In genomic region chr10:88272186-88272585, GRCh38 we compare ENCODE assay signal across 18 cellular contexts.
DNase-seq lines count a peak whose midpoint lies in the region; ATAC-seq, FAIRE-seq and TF ChIP-seq lines count a peak whose summit lies in the region.
"Had no signal": no experiment of that assay in that cellular context is flagged by ENCODE, and none has a peak within 500 bp of the region (broad histone marks: within the 10 kb centered on the region; RNA-seq: fewer than 3 reads in every experiment).

No MANE protein-coding gene starts in this region.

- no peaks in the 10 kb centered on the region for H3K36me3 Mint-ChIP-seq in activated T-cell treated with anti-CD3 and anti-CD28 coated beads, Interleukin-2, amount 50 U/mL, for 72 hours (ENCODE audit: insufficient read depth in 2 of 2)
- no peaks in the 10 kb centered on the region for H3K36me3 Mint-ChIP-seq in chondrocyte (ENCODE audit: low read depth)

- intact Hi-C loops in GM12878 (cut with micrococcal nuclease; ENCODE audit: unreplicated experiment): loop anchor here (5.0 kb wide), 1 partner anchor 280 kb away; no protein-coding TSS in a partner anchor
- intact Hi-C loops in left lung (cut with DNase I): no loop called here
- intact Hi-C loops in uterus (cut with DNase I; ENCODE audit: low total_unique reads): no loop called here

- DNase-seq in activated T-cell treated with anti-CD3 and anti-CD28 coated beads, Interleukin-2, amount 50 U/mL, for 72 hours: no peak
- no peak for DNase-seq in activated T-cell treated with anti-CD3 and anti-CD28 coated beads, Interleukin-2, amount 50 U/mL, for 1 hour
- DNase-seq in GM12878 (ENCODE audit: low read depth, low spot score): no peak
- no peak for DNase-seq in smooth muscle cell (lab: John Stamatoyannopoulos, UW; ENCODE audit: unreplicated experiment)
- DNase-seq in left lung: no peak
- DNase-seq in chondrocyte (ENCODE audit: low spot score): no peak
- no peak for DNase-seq in uterus
- DNase-seq: activated CD4-positive, CD25-positive, alpha-beta regulatory T cell treated with anti-CD3 and anti-CD28 coated beads, Interleukin-2, amount 50 U/mL, for 72 hours; effector CD4-positive, alpha-beta T cell; heart right ventricle; NCI-H1092; NCI-H510A treated with DMSO at 0.1 percent for 48 hours; ovary; right lobe of liver; Right ventricle myocardium superior had no signal

- peak overlapping the region; percentile 81 for H3K4me2 ChIP-seq in KMS-11
- H3K4me2 ChIP-seq in GM12878 (ENCODE audit: control insufficient read depth, insufficient read depth): peak overlapping the region; percentile 95
- H3K4me2 ChIP-seq in smooth muscle cell: peak overlapping the region; percentile 53

- peaks cover 0 to 2% of the 10 kb centered on the region in 2 donors for H3K9me3 Mint-ChIP-seq in activated T-cell treated with anti-CD3 and anti-CD28 coated beads, Interleukin-2, amount 50 U/mL, for 72 hours
- no peaks in the 10 kb centered on the region for H3K9me3 Mint-ChIP-seq in chondrocyte (ENCODE audit: low read depth)

- H3K4me1 ChIP-seq in KMS-11 (ENCODE audit: low read depth, poor library complexity, severe bottlenecking) (peaks cover 78% of the 10 kb centered on the region), GM12878 (ENCODE audit: control insufficient read depth, insufficient read depth, low read length) (peaks cover 38% of the 10 kb centered on the region), smooth muscle cell (ENCODE audit: low read depth) (peaks cover 5% of the 10 kb centered on the region), left lung (peaks cover 8 to 23% of the 10 kb centered on the region in 2 donors), uterus (no peaks in the 10 kb centered on the region)
- H3K4me1 ChIP-seq: right lobe of liver had no signal

- no peaks in the 10 kb centered on the region for H3K27me3 ChIP-seq in KMS-11 (ENCODE audit: insufficient read depth, low read depth)
- no peaks in the 10 kb centered on the region for H3K27me3 ChIP-seq in GM12878 (replicated peaks in 1 of 2; ENCODE audit: control insufficient read depth in 2 of 2, insufficient read depth in 2 of 2, low read length in 1 of 2)
- H3K27me3 ChIP-seq in smooth muscle cell (ENCODE audit: low read depth): no peaks in the 10 kb centered on the region
- no peaks in the 10 kb centered on the region for H3K27me3 ChIP-seq in left lung
- no peaks in the 10 kb centered on the region for H3K27me3 ChIP-seq in uterus
- H3K27me3 ChIP-seq: heart right ventricle, ovary, right lobe of liver had no signal

- CTCF ChIA-PET in GM12878 (lab: Yijun Ruan, JAX): interaction anchor here (0.8 to 2.5 kb wide), 4 partner anchors 12 to 159 kb away, joined by 3 to 26 read pairs (median 6); no protein-coding TSS in a partner anchor

- no TSS peak for BruUV-seq in GM12878 (replicated peaks; lab: Mats Ljungman, UMichigan)

- peaks cover 44% of the 10 kb centered on the region for H3K4me1 Mint-ChIP-seq in activated T-cell treated with anti-CD3 and anti-CD28 coated beads, Interleukin-2, amount 50 U/mL, for 72 hours (ENCODE audit: low read depth)
- peaks cover 18% of the 10 kb centered on the region for H3K4me1 Mint-ChIP-seq in chondrocyte (ENCODE audit: low read depth)

- H3K9me3 ChIP-seq in GM12878 (replicated peaks; ENCODE audit: control insufficient read depth, insufficient read depth, low read length) (no peaks in the 10 kb centered on the region), smooth muscle cell (replicated peaks; ENCODE audit: low read depth) (no peaks in the 10 kb centered on the region), left lung (no peaks in the 10 kb centered on the region), uterus (no peaks in the 10 kb centered on the region)
- H3K9me3 ChIP-seq: heart right ventricle, ovary, right lobe of liver had no signal

- SMC1A ChIA-PET in GM12878 (lab: Charles Lee; ENCODE audit: uncharacterized antibody, unreplicated experiment): interaction anchor here (0.6 to 3.3 kb wide), 11 partner anchors 8 to 181 kb away, joined by 3 to 42 read pairs (median 5); no protein-coding TSS in a partner anchor

- peaks cover 5% of the 10 kb centered on the region for H3F3A ChIP-seq in smooth muscle cell (ENCODE audit: low read depth)

- POLR2A ChIA-PET in GM12878 (lab: Charles Lee): interaction anchor here (1.8 to 2.3 kb wide), 2 partner anchors 20 to 114 kb away, joined by 8 to 17 read pairs; no protein-coding TSS in a partner anchor

- peak overlapping the region; percentile 60 for H3K9ac ChIP-seq in KMS-11
- H3K9ac ChIP-seq in GM12878 (ENCODE audit: control insufficient read depth, insufficient read depth, low read length): peak overlapping the region; percentile 68
- H3K9ac ChIP-seq in smooth muscle cell (ENCODE audit: low read depth): no peak overlapping the region

- peaks cover 28% of the 10 kb centered on the region for H3K27me3 Mint-ChIP-seq in activated T-cell treated with anti-CD3 and anti-CD28 coated beads, Interleukin-2, amount 50 U/mL, for 72 hours (ENCODE audit: low read depth)
- H3K27me3 Mint-ChIP-seq in chondrocyte (ENCODE audit: low read depth): no peaks in the 10 kb centered on the region

- H3K4me3 ChIP-seq in KMS-11 (IDR thresholded peaks at IDR 0.05; ENCODE audit: insufficient read depth, low read depth, low read length): no peak overlapping the region
- H3K4me3 ChIP-seq in GM12878: no peak overlapping the region
- no peak overlapping the region for H3K4me3 ChIP-seq in smooth muscle cell
- no peak overlapping the region for H3K4me3 ChIP-seq in left lung
- no peak overlapping the region for H3K4me3 ChIP-seq in uterus
- H3K4me3 ChIP-seq: heart right ventricle, lung, ovary, right lobe of liver had no signal

- TF ChIP-seq POLR2A in GM12878 (IDR thresholded peaks at IDR 0.05; ENCODE audit: low read depth, low read length) (no peak), uterus (IDR thresholded peaks at IDR 0.05) (no peak)

- H3K27ac Mint-ChIP-seq in activated T-cell treated with anti-CD3 and anti-CD28 coated beads, Interleukin-2, amount 50 U/mL, for 72 hours: peak overlapping the region; percentile 85
- no peak overlapping the region for H3K27ac Mint-ChIP-seq in chondrocyte (ENCODE audit: unreplicated experiment)

- H2AFZ ChIP-seq in KMS-11 (ENCODE audit: low read depth): peak overlapping the region; percentile 2
- no peak overlapping the region for H2AFZ ChIP-seq in GM12878 (ENCODE audit: control insufficient read depth, low read depth, low read length)
- no peak overlapping the region for H2AFZ ChIP-seq in smooth muscle cell (ENCODE audit: low read depth)

- in situ Hi-C loops in GM12878 (cut with MboI): loop anchor here (5.0 kb wide), 1 partner anchor 410 kb away; the partner anchor contains the start of genes KLLN and PTEN

- H4K20me1 ChIP-seq in KMS-11 (ENCODE audit: insufficient read depth): no peaks in the 10 kb centered on the region
- no peaks in the 10 kb centered on the region for H4K20me1 ChIP-seq in GM12878 (ENCODE audit: control insufficient read depth, insufficient read depth)
- no peaks in the 10 kb centered on the region for H4K20me1 ChIP-seq in smooth muscle cell (ENCODE audit: low read depth)

- no peak for TF ChIP-seq EP300 in GM12878 (IDR thresholded peaks at IDR 0.05; ENCODE audit: borderline replicate concordance in 1 of 2, control insufficient read depth in 1 of 2, low read depth in 2 of 2, low read length in 2 of 2)

- peak; percentile 65 for FAIRE-seq in GM12878 (lab: Jason Lieb, UNC)
- FAIRE-seq: urothelium cell line had no signal

- H3K4me3 Mint-ChIP-seq in activated T-cell treated with anti-CD3 and anti-CD28 coated beads, Interleukin-2, amount 50 U/mL, for 72 hours: peak overlapping the region in 1 of 2 donors; percentile 78
- no peak overlapping the region for H3K4me3 Mint-ChIP-seq in chondrocyte (ENCODE audit: unreplicated experiment)

- no peak for TF ChIP-seq RAD21 in GM12878 (IDR thresholded peaks at IDR 0.05; ENCODE audit: insufficient read depth, low read depth, low read length)

- H3K36me3 ChIP-seq in KMS-11 (ENCODE audit: insufficient read depth) (no peaks in the 10 kb centered on the region), GM12878 (ENCODE audit: control insufficient read depth in 2 of 2, insufficient read depth in 2 of 2, low read length in 1 of 2) (no peaks in the 10 kb centered on the region), smooth muscle cell (ENCODE audit: low read depth) (no peaks in the 10 kb centered on the region), left lung (no peaks in the 10 kb centered on the region), uterus (peaks cover 0 to 4% of the 10 kb centered on the region in 2 donors)
- H3K36me3 ChIP-seq: heart right ventricle, ovary, right lobe of liver had no signal

- H3K27ac ChIP-seq in KMS-11 (peak overlapping the region; percentile 92), GM12878 (ENCODE audit: control insufficient read depth, insufficient read depth) (peak overlapping the region; percentile 96), smooth muscle cell (ENCODE audit: low read depth) (peak overlapping the region; percentile 84), left lung (peak overlapping the region in 1 of 2 donors; percentile 77), uterus (no peak overlapping the region)
- H3K27ac ChIP-seq: ovary, right lobe of liver had no signal

- WGBS in GM12878 (ENCODE audit: insufficient coverage, insufficient replicate concordance, low lambda C conversion rate, missing lambda C conversion rate): 43% methylated on average over 2 of the region's 2 CpGs
- 86% methylated on average over 2 of the region's 2 CpGs for WGBS in smooth muscle cell (ENCODE audit: low lambda C conversion rate)

- RAD21 ChIA-PET in GM12878 (lab: Charles Lee; ENCODE audit: unreplicated experiment): interaction anchor here (1.0 to 5.5 kb wide), 5 partner anchors 11 to 158 kb away, joined by 3 to 68 read pairs (median 4); no protein-coding TSS in a partner anchor

- no peak for ATAC-seq in activated T-cell treated with anti-CD3 and anti-CD28 coated beads, Interleukin-2, amount 50 U/mL, for 72 hours (replicated peaks in 1 of 2)
- ATAC-seq in GM12878 (no peak), left lung (no peak)

- TF ChIP-seq CTCF in KMS-11 (conservative IDR thresholded peaks at IDR 0.05; ENCODE audit: low read depth, low read length) (no peak), GM12878 (IDR thresholded peaks at IDR 0.05 in 2 of 3, conservative IDR thresholded peaks at IDR 0.05 in 1 of 3; ENCODE audit: control insufficient read depth in 2 of 3, extremely low read depth in 1 of 3, insufficient read depth in 1 of 3, low read depth in 3 of 3, low read length in 3 of 3) (no peak), smooth muscle cell (IDR thresholded peaks at IDR 0.05; ENCODE audit: borderline replicate concordance, insufficient read depth, poor library complexity, severe bottlenecking) (no peak), left lung (IDR thresholded peaks at IDR 0.05) (no peak), chondrocyte (IDR thresholded peaks at IDR 0.05) (no peak), uterus (IDR thresholded peaks at IDR 0.05) (no peak)

- H3K79me2 ChIP-seq in KMS-11 (ENCODE audit: insufficient read depth, low read depth) (no peaks in the 10 kb centered on the region), GM12878 (ENCODE audit: control insufficient read depth, insufficient read depth, low read length) (no peaks in the 10 kb centered on the region), smooth muscle cell (ENCODE audit: low read depth) (no peaks in the 10 kb centered on the region)

TF ChIP-seq in GM12878, 131 proteins besides CTCF, POLR2A, EP300 and RAD21:
- TF ChIP-seq SIN3A (IDR thresholded peaks at IDR 0.05; ENCODE audit: low read depth, low read length) (no peak), JUNB (IDR thresholded peaks at IDR 0.05) (peak; percentile 37; the same call in 1 of the 2 replicates)

Comparison
In these comparisons a context has a peak if more than half of its experiments do, and no peak if none do; other contexts are left out.
1. H3K27ac ChIP-seq: peak in KMS-11 (single experiment), GM12878 (single experiment) and smooth muscle cell (single experiment); none in uterus (0 of 2).
2. Peak in every context shown above with its lines, with median percentiles within 50 percentile points of each other: H3K4me2 ChIP-seq.